8 cellular contexts compared by ENCODE assay signal in genomic region chr10:92239185-92239599, GRCh38. TPM values are rescaled to one million over a fixed set of nuclear protein-coding genes. Genes with fewer than 3 reads are reported as not detected.
A peak's percentile ranks its signal among the peaks of the same experiment; 100 is the strongest.
DNase-seq lines count a peak whose midpoint lies in the region; ATAC-seq and TF ChIP-seq lines count a peak whose summit lies in the region.

No MANE protein-coding gene starts in this region.

- DNase-seq in activated T-helper 2 cell treated with anti-CD3 and anti-CD28 coated beads, Interferon-gamma antibody, Interleukin-2, Interleukin-4, amounts not matched to agents 10 μg/mL and 5 μg/mL and 100 μg/mL, durations not matched to agents 14 hours and 24 hours and 36 hours (ENCODE audit: low spot score), result no peak
- DNase-seq in smooth muscle cell (lab: John Stamatoyannopoulos, UW; ENCODE audit: unreplicated experiment), result no peak
- no peak for DNase-seq in stimulated activated naive CD4-positive, alpha-beta T cell treated with Interleukin-2 at 50 U/mL for 16 hours (lab: John Stamatoyannopoulos, UW)
- no peak for DNase-seq in NCI-H510A treated with DMSO at 0.1 percent for 48 hours (lab: John Stamatoyannopoulos, UW)

- H3K36me3 Mint-ChIP-seq in activated T-helper 2 cell treated with anti-CD3 and anti-CD28 coated beads, Interferon-gamma antibody, Interleukin-2, Interleukin-4, amounts not matched to agents 10 μg/mL and 5 μg/mL and 100 μg/mL, durations not matched to agents 14 hours and 24 hours and 36 hours (ENCODE audit: low read depth), result peaks cover 18% of the 10 kb centered on the region

- 7% methylated on average over 22 of the region's 27 CpGs for WGBS in smooth muscle cell (ENCODE audit: low lambda C conversion rate)

- peaks cover 55% of the 10 kb centered on the region for H3K27me3 ChIP-seq in iPS-18a (ENCODE audit: control insufficient read depth, insufficient read depth, low read length)
- H3K27me3 ChIP-seq in smooth muscle cell (ENCODE audit: low read depth), result peaks cover 13% of the 10 kb centered on the region

- no peaks in the 10 kb centered on the region for H3K9me3 Mint-ChIP-seq in activated T-helper 2 cell treated with anti-CD3 and anti-CD28 coated beads, Interferon-gamma antibody, Interleukin-2, Interleukin-4, amounts not matched to agents 10 μg/mL and 5 μg/mL and 100 μg/mL, durations not matched to agents 14 hours and 24 hours and 36 hours

- H3F3A ChIP-seq in smooth muscle cell (ENCODE audit: low read depth), result peaks cover 6% of the 10 kb centered on the region

- H3K4me3 ChIP-seq in HEK293 (ENCODE audit: low read depth, low read length) (peak overlapping the region; percentile 68), iPS-18a (ENCODE audit: low read length) (peak overlapping the region; percentile 68), smooth muscle cell (peak overlapping the region; percentile 68)

- no peak overlapping the region for H3K27ac Mint-ChIP-seq in activated T-helper 2 cell treated with anti-CD3 and anti-CD28 coated beads, Interferon-gamma antibody, Interleukin-2, Interleukin-4, amounts not matched to agents 10 μg/mL and 5 μg/mL and 100 μg/mL, durations not matched to agents 14 hours and 24 hours and 36 hours

- intact Hi-C loops in activated T-helper 2 cell treated with anti-CD3 and anti-CD28 coated beads, Interferon-gamma antibody, Interleukin-2, Interleukin-4, amounts not matched to agents 10 μg/mL and 5 μg/mL and 100 μg/mL, durations not matched to agents 14 hours and 24 hours and 36 hours (cut with micrococcal nuclease), result no loop called here

- no peak for TF ChIP-seq POLR2A in GM18505 (IDR thresholded peaks at IDR 0.05; ENCODE audit: borderline replicate concordance, extremely low read depth, insufficient read depth, insufficient read length)

- CTCF ChIA-PET in HEK293 (lab: Yijun Ruan, JAX), result interaction anchor here (0.7 kb wide), 1 partner anchor 1013 kb away, joined by 3 read pairs; no protein-coding TSS in a partner anchor

- no peak overlapping the region; the same call in 1 of the 2 replicates for H3K27ac ChIP-seq in HEK293 (ENCODE audit: extremely low read depth, low read depth, low read length)
- no peak overlapping the region for H3K27ac ChIP-seq in iPS-18a (ENCODE audit: low read length)
- H3K27ac ChIP-seq in smooth muscle cell (ENCODE audit: low read depth), result no peak overlapping the region

- ATAC-seq in GM18505 (IDR thresholded peaks at IDR 0.05; ENCODE audit: unreplicated experiment) (no peak), HG02981 (IDR thresholded peaks at IDR 0.05; ENCODE audit: unreplicated experiment) (no peak)

- peaks cover 46% of the 10 kb centered on the region for H3K27me3 Mint-ChIP-seq in activated T-helper 2 cell treated with anti-CD3 and anti-CD28 coated beads, Interferon-gamma antibody, Interleukin-2, Interleukin-4, amounts not matched to agents 10 μg/mL and 5 μg/mL and 100 μg/mL, durations not matched to agents 14 hours and 24 hours and 36 hours (ENCODE audit: low read depth)

- TF ChIP-seq CTCF in HEK293 (tag by site-specific recombination; IDR thresholded peaks at IDR 0.05) (no peak), smooth muscle cell (IDR thresholded peaks at IDR 0.05; ENCODE audit: borderline replicate concordance, insufficient read depth, poor library complexity, severe bottlenecking) (no peak)

- H3K4me1 Mint-ChIP-seq in activated T-helper 2 cell treated with anti-CD3 and anti-CD28 coated beads, Interferon-gamma antibody, Interleukin-2, Interleukin-4, amounts not matched to agents 10 μg/mL and 5 μg/mL and 100 μg/mL, durations not matched to agents 14 hours and 24 hours and 36 hours (ENCODE audit: low read depth), result peaks cover 36% of the 10 kb centered on the region

- H4K20me1 ChIP-seq in smooth muscle cell (ENCODE audit: low read depth), result no peaks in the 10 kb centered on the region

- H3K36me3 ChIP-seq in HEK293 (ENCODE audit: control insufficient read depth in 2 of 2, insufficient read depth in 1 of 2, low read length in 2 of 2) (no peaks in the 10 kb centered on the region), iPS-18a (ENCODE audit: control insufficient read depth, low read depth, low read length) (no peaks in the 10 kb centered on the region), smooth muscle cell (ENCODE audit: low read depth) (no peaks in the 10 kb centered on the region)

- peak overlapping the region; percentile 78 for H3K4me3 Mint-ChIP-seq in activated T-helper 2 cell treated with anti-CD3 and anti-CD28 coated beads, Interferon-gamma antibody, Interleukin-2, Interleukin-4, amounts not matched to agents 10 μg/mL and 5 μg/mL and 100 μg/mL, durations not matched to agents 14 hours and 24 hours and 36 hours (ENCODE audit: low read depth)

- H3K9ac ChIP-seq in iPS-18a (ENCODE audit: low read length) (no peak overlapping the region), smooth muscle cell (ENCODE audit: low read depth) (no peak overlapping the region)

- peak overlapping the region; percentile 51 for H2AFZ ChIP-seq in smooth muscle cell (ENCODE audit: low read depth)

- H3K79me2 ChIP-seq in smooth muscle cell (ENCODE audit: low read depth), result no peaks in the 10 kb centered on the region

- peaks cover 9% of the 10 kb centered on the region; the same call in 1 of the 2 replicates for H3K4me1 ChIP-seq in HEK293 (ENCODE audit: control insufficient read depth, insufficient read depth, low read length)
- H3K4me1 ChIP-seq in iPS-18a (ENCODE audit: control insufficient read depth, low read depth, low read length), result peaks cover 18% of the 10 kb centered on the region
- peaks cover 19% of the 10 kb centered on the region for H3K4me1 ChIP-seq in smooth muscle cell (ENCODE audit: low read depth)

- peak overlapping the region; percentile 92 for H3K4me2 ChIP-seq in smooth muscle cell

- POLR2A ChIA-PET in HEK293 (lab: Yijun Ruan, JAX), result interaction anchor here (0.5 to 1.0 kb wide), 2 partner anchors 52 to 338 kb away, joined by 3 to 7 read pairs; partner anchors contain the start of genes CPEB3 and MARCHF5

- H3K9me3 ChIP-seq in HEK293 (ENCODE audit: control insufficient read depth, insufficient read depth, low read depth, low read length) (no peaks in the 10 kb centered on the region), iPS-18a (ENCODE audit: control insufficient read depth, low read depth, low read length) (no peaks in the 10 kb centered on the region), smooth muscle cell (replicated peaks; ENCODE audit: low read depth) (no peaks in the 10 kb centered on the region)

TF ChIP-seq in HEK293, 187 proteins besides CTCF, POLR2A, EP300 and RAD21 (continues in another document):
- TF ChIP-seq ZNF324 (tag by site-specific recombination; IDR thresholded peaks at IDR 0.05) (no peak), EGR2 (tag by site-specific recombination; IDR thresholded peaks at IDR 0.05; ENCODE audit: low read depth) (peak; percentile 35; the same call in 1 of the 2 replicates), ZNF513 (tag by site-specific recombination; IDR thresholded peaks at IDR 0.05) (no peak), GLIS1 (tag by site-specific recombination; IDR thresholded peaks at IDR 0.05) (no peak), ZNF580 (tag by site-specific recombination; IDR thresholded peaks at IDR 0.05) (no peak), ZNF426 (tag by site-specific recombination; IDR thresholded peaks at IDR 0.05) (no peak), ZNF362 (tag by site-specific recombination; IDR thresholded peaks at IDR 0.05) (no peak), ZNF423 (tag by site-specific recombination; IDR thresholded peaks at IDR 0.05) (0 out of 2 replicates have a peak, but pooled peaks have one; percentile 56), ZFP37 (tag by site-specific recombination; IDR thresholded peaks at IDR 0.05) (no peak), ZEB2 (tag by site-specific recombination; IDR thresholded peaks at IDR 0.05) (no peak), ZSCAN16 (tag by site-specific recombination; IDR thresholded peaks at IDR 0.05) (no peak), ZNF677 (tag by site-specific recombination; IDR thresholded peaks at IDR 0.05) (no peak)

RNA-seq across cellular contexts. Expression of gene CPEB3, which starts 51.7 kb away (rescaled TPM):
- total RNA-seq in activated T-helper 2 cell treated with anti-CD3 and anti-CD28 coated beads, Interferon-gamma antibody, Interleukin-2, Interleukin-4, amounts not matched to agents 10 μg/mL and 5 μg/mL and 100 μg/mL, durations not matched to agents 14 hours and 24 hours and 36 hours, result 1.9 TPM in 2 replicates
- 0.49 and 0.67 TPM in 2 replicates for total RNA-seq in smooth muscle cell
- polyA plus RNA-seq in smooth muscle cell, result 0.46 and 1.1 TPM in 2 replicates

RNA-seq across cellular contexts. Expression of gene MARCHF5, which starts 51.8 kb away (rescaled TPM):
- total RNA-seq in activated T-helper 2 cell treated with anti-CD3 and anti-CD28 coated beads, Interferon-gamma antibody, Interleukin-2, Interleukin-4, amounts not matched to agents 10 μg/mL and 5 μg/mL and 100 μg/mL, durations not matched to agents 14 hours and 24 hours and 36 hours, result 19.4 and 20.3 TPM in 2 replicates
- total RNA-seq in smooth muscle cell, result 19.6 and 23.4 TPM in 2 replicates
- 41.9 and 46.8 TPM in 2 replicates for polyA plus RNA-seq in smooth muscle cell
